1 cellular context compared by ENCODE assay signal in genomic region chr10:9833871-9834454, GRCh38.
TF ChIP-seq lines count a peak whose summit lies in the region.

No MANE protein-coding gene starts in this region.

TF ChIP-seq in GM23338, 12 proteins besides CTCF, POLR2A, EP300 and RAD21:
- TF ChIP-seq ETS1 (IDR thresholded peaks at IDR 0.05) (no peak), ZNF114 (CRISPR knock-in tag; IDR thresholded peaks at IDR 0.05) (no peak), STAT1 (IDR thresholded peaks at IDR 0.05; ENCODE audit: unreplicated experiment) (no peak), ZNF462 (CRISPR knock-in tag; IDR thresholded peaks at IDR 0.05) (no peak), EZH2phosphoT487 (IDR thresholded peaks at IDR 0.05; ENCODE audit: unreplicated experiment) (no peak), NANOG (IDR thresholded peaks at IDR 0.05; ENCODE audit: borderline replicate concordance) (no peak), ZNF331 (CRISPR knock-in tag; IDR thresholded peaks at IDR 0.05; ENCODE audit: low read depth) (no peak), POLR2AphosphoS5 (IDR thresholded peaks at IDR 0.05; ENCODE audit: low read depth) (no peak), JUNB (IDR thresholded peaks at IDR 0.05; ENCODE audit: unreplicated experiment) (no peak), REST (IDR thresholded peaks at IDR 0.05; ENCODE audit: unreplicated experiment) (no peak), EZH2 (IDR thresholded peaks at IDR 0.05; ENCODE audit: low read depth, unreplicated experiment) (no peak), CREB1 (CRISPR knock-in tag; IDR thresholded peaks at IDR 0.05; ENCODE audit: low read depth) (no peak)
